ENCODE assay signal across 10 cellular contexts in the genomic region with DNA sequence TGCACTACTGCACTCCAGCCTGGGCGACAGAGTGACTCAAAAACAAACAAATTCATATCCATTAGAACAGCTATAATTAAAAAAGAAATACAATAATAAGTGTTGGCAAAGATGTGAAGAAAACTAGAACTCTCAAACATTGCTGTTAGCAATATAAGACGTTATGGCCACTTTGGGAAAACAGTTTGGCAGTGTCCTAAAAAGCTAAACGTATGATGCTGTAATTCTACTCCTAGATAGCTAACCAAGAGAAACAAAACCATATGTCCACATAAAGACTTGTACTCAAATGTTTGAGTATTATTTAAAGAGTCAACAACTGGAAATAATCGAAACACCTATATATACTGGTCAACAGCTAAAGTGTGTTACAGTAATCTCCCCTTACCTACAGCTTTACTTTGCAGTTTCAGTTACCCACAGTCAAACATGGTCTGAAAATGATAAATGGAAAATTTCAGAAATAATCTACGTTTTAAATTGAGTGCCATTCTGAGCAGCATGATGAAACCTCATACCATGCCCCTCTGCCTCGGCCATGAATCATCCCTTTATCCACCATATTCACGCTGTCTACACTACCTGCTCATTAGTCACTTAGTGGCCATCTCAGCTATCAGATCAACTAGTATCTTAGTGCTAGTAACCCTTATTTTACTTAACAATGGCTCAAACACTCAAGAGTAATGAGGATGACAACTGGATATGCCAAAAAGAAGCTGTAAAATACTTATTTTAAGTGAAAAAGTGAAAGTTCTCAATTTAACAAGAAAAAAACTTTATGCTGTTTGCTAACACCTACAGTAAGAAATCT. TPM values are rescaled to one million over a fixed set of nuclear protein-coding genes. Genes with fewer than 3 reads are reported as not detected.
DNase-seq lines count a peak whose midpoint lies in the region; ATAC-seq and TF ChIP-seq lines count a peak whose summit lies in the region.
"Had no signal": no experiment of that assay in that cellular context is flagged by ENCODE, and none has a peak within 500 bp of the region (broad histone marks: within the 10 kb centered on the region; RNA-seq: fewer than 3 reads in every experiment).

No MANE protein-coding gene starts in this region.

- no peak overlapping the region for H2AFZ ChIP-seq in HCT116 (ENCODE audit: low read depth, low read length, poor library complexity, severe bottlenecking)

- peaks cover 3 to 25% of the 10 kb centered on the region in 2 experiments; a peak in 3 of 4 replicates for H3K4me1 ChIP-seq in HCT116 (ENCODE audit: control insufficient read depth in 1 of 2, insufficient read depth in 2 of 2, low read length in 2 of 2)
- peaks cover 35% of the 10 kb centered on the region for H3K4me1 ChIP-seq in RWPE2 (ENCODE audit: insufficient read depth, poor library complexity, severe bottlenecking)

- no TSS peak for BruUV-seq in HCT116 (replicated peaks; lab: Mats Ljungman, UMichigan)

- peak overlapping the region; percentile 59 for H3K4me2 ChIP-seq in HCT116 (ENCODE audit: low read length)

- H3K9me3 ChIP-seq in HCT116 (ENCODE audit: control insufficient read depth in 1 of 2, insufficient read depth in 1 of 2, low read depth in 1 of 2, low read length in 2 of 2) (no peaks in the 10 kb centered on the region), RWPE2 (ENCODE audit: severe bottlenecking) (no peaks in the 10 kb centered on the region)

- no peak for TF ChIP-seq POLR2A in HCT116 (IDR thresholded peaks at IDR 0.05; ENCODE audit: borderline replicate concordance, extremely low read depth, insufficient read depth, insufficient read length)

- H3K27ac ChIP-seq in C4-2B (peak overlapping the region; percentile 10; the same call in 1 of the 2 replicates), HCT116 (ENCODE audit: low read depth, low read length) (no peak overlapping the region), RWPE2 (ENCODE audit: poor library complexity, severe bottlenecking) (peak overlapping the region; percentile 51)

- TF ChIP-seq RAD21 in HCT116 (IDR thresholded peaks at IDR 0.05; ENCODE audit: low read depth) = no peak

- no peak for ATAC-seq in HCT116
- ATAC-seq in RWPE2 (ENCODE audit: low read depth) = peak; percentile 45
- ATAC-seq in HG03045 (IDR thresholded peaks at IDR 0.05; ENCODE audit: unreplicated experiment) = no peak
- ATAC-seq in left cardiac atrium = no peak

- intact Hi-C loops in HCT116 (cut with micrococcal nuclease) (no loop called here), left cardiac atrium (cut with DNase I) (loop anchor here in 1 of 2 donors (5.0 kb wide), 2 partner anchors 65 to 140 kb away; no protein-coding TSS in a partner anchor)

- RAD21 ChIA-PET in HCT116 (lab: Charles Lee; ENCODE audit: low non-redundant PET in 1 of 2, low total read pairs in 2 of 2, uncharacterized antibody in 2 of 2, unreplicated experiment in 2 of 2) = no interaction called here

- H3K79me2 ChIP-seq in HCT116 (ENCODE audit: insufficient read depth, low read length) = peaks cover 18% of the 10 kb centered on the region

- H3K36me3 ChIP-seq in HCT116 (ENCODE audit: control insufficient read depth in 1 of 2, insufficient read depth in 2 of 2, low read length in 2 of 2) = no peaks in the 10 kb centered on the region
- H3K36me3 ChIP-seq in RWPE2 (ENCODE audit: low read depth) = no peaks in the 10 kb centered on the region

- no peak overlapping the region; the same call in 1 of the 2 replicates for H3K9ac ChIP-seq in HCT116 (ENCODE audit: low read length)

- H4K20me1 ChIP-seq in HCT116 (ENCODE audit: insufficient read depth) = no peaks in the 10 kb centered on the region

- 0 out of 4 replicates have a peak overlapping the region, but pooled peaks of 1 of the 2 experiments have one; percentile 14 for H3K4me3 ChIP-seq in HCT116 (replicated peaks in 1 of 2; ENCODE audit: low read depth in 1 of 2, low read length in 2 of 2)
- H3K4me3 ChIP-seq in RWPE2 (ENCODE audit: severe bottlenecking) = no peak overlapping the region
- H3K4me3 ChIP-seq in fibroblast of villous mesenchyme (ENCODE audit: low read depth, low read length) = no peak overlapping the region

- TF ChIP-seq CTCF in C4-2B (conservative IDR thresholded peaks at IDR 0.05) = no peak
- no peak for TF ChIP-seq CTCF in HCT116 (IDR thresholded peaks at IDR 0.05 in 2 of 3, conservative IDR thresholded peaks at IDR 0.05 in 1 of 3; ENCODE audit: borderline replicate concordance in 1 of 3, insufficient read depth in 1 of 3, low read depth in 2 of 3, low read length in 2 of 3)
- no peak for TF ChIP-seq CTCF in RWPE2 (IDR thresholded peaks at IDR 0.05; ENCODE audit: poor library complexity, severe bottlenecking)
- no peak for TF ChIP-seq CTCF in fibroblast of villous mesenchyme (IDR thresholded peaks at IDR 0.05; ENCODE audit: insufficient read depth, low read depth, low read length)

- CTCF ChIA-PET in HCT116 (lab: Charles Lee) = interaction anchor here (1.4 to 2.2 kb wide), 2 partner anchors 124 to 142 kb away, joined by 7 to 8 read pairs; no protein-coding TSS in a partner anchor

- DNase-seq in HCT116 (ENCODE audit: low read depth, low spot score) (no peak), RWPE2 (ENCODE audit: low spot score) (no peak), fibroblast of villous mesenchyme (ENCODE audit: low read depth) (peak; percentile 48), left cardiac atrium (no peak), inferior parietal cortex (ENCODE audit: extremely low spot score) (no peak), AG08395 (ENCODE audit: low spot score) (no peak)
- DNase-seq: glutamatergic neuron; stimulated activated CD8-positive, alpha-beta memory T cell treated with anti-CD3 and anti-CD28 coated beads, Interleukin-4, amount 100 ng/mL, for 48 hours had no signal

- H3K27me3 ChIP-seq in HCT116 (ENCODE audit: insufficient read depth, low read length) = no peaks in the 10 kb centered on the region
- H3K27me3 ChIP-seq in RWPE2 (ENCODE audit: insufficient read depth, poor library complexity, severe bottlenecking) = no peaks in the 10 kb centered on the region

- no peaks in the 10 kb centered on the region for H3K9me2 ChIP-seq in HCT116 (ENCODE audit: insufficient read depth)

- POLR2A ChIA-PET in HCT116 (lab: Charles Lee) = no interaction called here

TF ChIP-seq in HCT116, 20 proteins besides CTCF, POLR2A, EP300 and RAD21 (continues in another document):
- TF ChIP-seq SIN3A (IDR thresholded peaks at IDR 0.05; ENCODE audit: low read depth) = no peak
- TF ChIP-seq EGR1 (IDR thresholded peaks at IDR 0.05; ENCODE audit: low read depth) = no peak
- TF ChIP-seq ZFX (IDR thresholded peaks at IDR 0.05) = no peak
- TF ChIP-seq, protein P1, sequence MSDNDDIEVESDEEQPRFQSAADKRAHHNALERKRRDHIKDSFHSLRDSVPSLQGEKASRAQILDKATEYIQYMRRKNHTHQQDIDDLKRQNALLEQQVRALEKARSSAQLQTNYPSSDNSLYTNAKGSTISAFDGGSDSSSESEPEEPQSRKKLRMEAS (IDR thresholded peaks at IDR 0.05) = peak; percentile 46; the same call in 1 of the 2 replicates
- peak; percentile 45 for TF ChIP-seq FOSL1 (IDR thresholded peaks at IDR 0.05; ENCODE audit: low read depth)
- TF ChIP-seq, protein P2, sequence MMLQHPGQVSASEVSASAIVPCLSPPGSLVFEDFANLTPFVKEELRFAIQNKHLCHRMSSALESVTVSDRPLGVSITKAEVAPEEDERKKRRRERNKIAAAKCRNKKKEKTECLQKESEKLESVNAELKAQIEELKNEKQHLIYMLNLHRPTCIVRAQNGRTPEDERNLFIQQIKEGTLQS (IDR thresholded peaks at IDR 0.05) = no peak
- 0 out of 2 replicates have a peak, but pooled peaks have one; percentile 14 for TF ChIP-seq SP1 (IDR thresholded peaks at IDR 0.05; ENCODE audit: low read depth)
- TF ChIP-seq, protein P3, sequence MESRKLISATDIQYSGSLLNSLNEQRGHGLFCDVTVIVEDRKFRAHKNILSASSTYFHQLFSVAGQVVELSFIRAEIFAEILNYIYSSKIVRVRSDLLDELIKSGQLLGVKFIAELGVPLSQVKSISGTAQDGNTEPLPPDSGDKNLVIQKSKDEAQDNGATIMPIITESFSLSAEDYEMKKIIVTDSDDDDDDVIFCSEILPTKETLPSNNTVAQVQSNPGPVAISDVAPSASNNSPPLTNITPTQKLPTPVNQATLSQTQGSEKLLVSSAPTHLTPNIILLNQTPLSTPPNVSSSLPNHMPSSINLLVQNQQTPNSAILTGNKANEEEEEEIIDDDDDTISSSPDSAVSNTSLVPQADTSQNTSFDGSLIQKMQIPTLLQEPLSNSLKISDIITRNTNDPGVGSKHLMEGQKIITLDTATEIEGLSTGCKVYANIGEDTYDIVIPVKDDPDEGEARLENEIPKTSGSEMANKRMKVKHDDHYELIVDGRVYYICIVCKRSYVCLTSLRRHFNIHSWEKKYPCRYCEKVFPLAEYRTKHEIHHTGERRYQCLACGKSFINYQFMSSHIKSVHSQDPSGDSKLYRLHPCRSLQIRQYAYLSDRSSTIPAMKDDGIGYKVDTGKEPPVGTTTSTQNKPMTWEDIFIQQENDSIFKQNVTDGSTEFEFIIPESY (IDR thresholded peaks at IDR 0.05; ENCODE audit: extremely low read depth, insufficient replicate concordance, low read length) = no peak
- no peak for TF ChIP-seq TCF7L2 (IDR thresholded peaks at IDR 0.05; ENCODE audit: borderline replicate concordance, extremely low read depth, insufficient read depth, insufficient read length)
- peak; percentile 56 for TF ChIP-seq CEBPB (IDR thresholded peaks at IDR 0.05; ENCODE audit: low read depth)
- no peak for TF ChIP-seq ELF1 (IDR thresholded peaks at IDR 0.05; ENCODE audit: borderline replicate concordance, low read depth)
- peak; percentile 65; the same call in 1 of the 2 replicates for TF ChIP-seq CBX3 (IDR thresholded peaks at IDR 0.05; ENCODE audit: low read depth)
- TF ChIP-seq SRF (IDR thresholded peaks at IDR 0.05; ENCODE audit: low read depth) = no peak
- no peak for TF ChIP-seq YY1 (IDR thresholded peaks at IDR 0.05; ENCODE audit: extremely low read depth, insufficient replicate concordance, low read depth, low read length)
- TF ChIP-seq ZNF274 (IDR thresholded peaks at IDR 0.05; ENCODE audit: low read depth, low read length) = no peak
- no peak for TF ChIP-seq EZH2phosphoT487 (IDR thresholded peaks at IDR 0.05; ENCODE audit: borderline replicate concordance)
- TF ChIP-seq JUND (IDR thresholded peaks at IDR 0.05) = peak; percentile 40; the same call in 1 of the 2 replicates
- no peak for TF ChIP-seq POLR2AphosphoS5 (IDR thresholded peaks at IDR 0.05; ENCODE audit: low read depth, low read length)
- TF ChIP-seq EZH2 (IDR thresholded peaks at IDR 0.05) = no peak

RNA-seq across cellular contexts. Expression of a gene that starts 4.9 kb away (rescaled TPM):
- 28.2 TPM for total RNA-seq in HCT116 (2021; ENCODE audit: unreplicated experiment)
- polyA plus RNA-seq in HCT116 (2012) = 12.3 and 13.8 TPM in 2 replicates
- total RNA-seq in fibroblast of villous mesenchyme = 40.3 and 45.8 TPM in 2 replicates
- total RNA-seq in left cardiac atrium = 10 to 100 TPM; 34.1 to 34.2 TPM
